Comparison of ENCODE assay signal across 20 cellular contexts in the genomic region with DNA sequence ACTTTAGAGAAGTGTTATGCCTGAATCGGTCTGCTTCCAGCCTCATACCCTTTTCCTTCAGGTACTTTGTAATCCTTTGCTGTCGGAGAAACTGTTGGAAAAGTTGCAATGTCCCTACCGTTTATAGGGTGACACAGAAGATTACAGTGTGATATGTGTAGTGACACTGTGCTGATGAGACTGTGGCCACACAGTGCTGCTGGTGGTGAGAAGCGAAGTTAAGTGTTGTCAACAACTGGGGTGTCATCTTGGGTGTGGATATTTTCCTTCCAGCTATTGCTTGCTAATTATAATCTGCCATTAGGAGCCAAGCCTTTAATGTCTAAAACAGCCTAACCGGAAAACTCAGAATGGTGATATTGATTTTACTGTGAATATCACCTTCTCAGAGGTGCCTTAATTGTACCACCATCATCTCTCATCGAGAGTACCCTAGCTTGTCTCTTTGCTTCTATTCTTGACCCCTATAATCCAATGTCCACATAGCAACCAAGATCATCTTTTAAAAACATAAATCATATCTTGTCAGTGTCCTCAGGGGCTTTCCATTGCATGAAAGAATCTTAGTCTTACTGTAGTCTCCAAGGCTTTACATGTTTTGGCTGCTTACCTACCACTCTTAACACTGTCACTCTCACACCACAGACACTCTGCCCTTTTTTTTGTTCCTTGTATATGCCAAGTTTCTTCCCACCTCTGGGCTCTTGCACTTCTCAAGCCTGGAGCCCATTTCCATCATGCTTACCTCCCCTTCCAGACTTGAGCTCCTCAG.
A peak's percentile ranks its signal among the peaks of the same experiment; 100 is the strongest.
DNase-seq lines count a peak whose midpoint lies in the region; ATAC-seq, FAIRE-seq and TF ChIP-seq lines count a peak whose summit lies in the region.
"Had no signal": no experiment of that assay in that cellular context is flagged by ENCODE, and none has a peak within 500 bp of the region (broad histone marks: within the 10 kb centered on the region; RNA-seq: fewer than 3 reads in every experiment).

No MANE protein-coding gene starts in this region.

- H3K27ac ChIP-seq in GM23338 (ENCODE audit: low read depth), result peak overlapping the region; percentile 36; the same call in 1 of the 2 replicates
- no peak overlapping the region for H3K27ac ChIP-seq in K562 (ENCODE audit: extremely low read depth, low read depth, low read length)
- H3K27ac ChIP-seq in psoas muscle, result peak overlapping the region; percentile 88

- H3K27ac Mint-ChIP-seq in GM23338, result peak overlapping the region; percentile 18; the same call in 1 of the 2 replicates
- H3K27ac Mint-ChIP-seq: activated CD4-positive, alpha-beta T cell treated with anti-CD3 and anti-CD28 coated beads, Interleukin-2, amount 10 ng/mL, durations not matched to agents 24 days and 14 days; activated T-cell treated with anti-CD3 and anti-CD28 coated beads, Interleukin-2, amount 50 U/mL, for 24 hours; IgD-negative memory B cell; type B pancreatic cell had no signal

- H3K4me1 Mint-ChIP-seq in GM23338, result no peaks in the 10 kb centered on the region

- no peaks in the 10 kb centered on the region for H3F3A ChIP-seq in GM23338 (replicated peaks; ENCODE audit: low read depth)

- no peak overlapping the region for H2AFZ ChIP-seq in GM23338
- no peak overlapping the region for H2AFZ ChIP-seq in K562 (ENCODE audit: low read depth, low read length)

- H4K20me1 ChIP-seq in GM23338 (replicated peaks; ENCODE audit: insufficient read depth), result 0 out of 2 replicates have a peak, but pooled peaks cover 3% of the 10 kb centered on the region
- H4K20me1 ChIP-seq in K562 (replicated peaks; ENCODE audit: control insufficient read depth, insufficient read depth, low read length), result no peaks in the 10 kb centered on the region

- H3K4me2 ChIP-seq in GM23338 (no peak overlapping the region), K562 (ENCODE audit: insufficient read depth, low read length) (no peak overlapping the region)

- TF ChIP-seq CTCF in GM23338 (conservative IDR thresholded peaks at IDR 0.05; ENCODE audit: low read depth in 2 of 2) (no peak), K562 (IDR thresholded peaks at IDR 0.05 in 2 of 3, conservative IDR thresholded peaks at IDR 0.05 in 1 of 3; ENCODE audit: insufficient read depth in 2 of 3, low read depth in 1 of 3, low read length in 3 of 3) (no peak), psoas muscle (IDR thresholded peaks at IDR 0.05) (no peak)

- H3K4me1 ChIP-seq in GM23338 (ENCODE audit: insufficient read depth) (no peaks in the 10 kb centered on the region), K562 (replicated peaks in 1 of 2; ENCODE audit: control insufficient read depth in 2 of 2, insufficient read depth in 2 of 2, low read length in 2 of 2) (no peaks in the 10 kb centered on the region), psoas muscle (peaks cover 70% of the 10 kb centered on the region)
- H3K4me1 ChIP-seq: BE2C had no signal

- CTCF ChIA-PET in K562 (lab: Yijun Ruan, JAX; ENCODE audit: low intra/inter-chr PET ratio), result no interaction called here

- POLR2A ChIA-PET in K562 (lab: Yijun Ruan, JAX), result no interaction called here

- H3K9me2 ChIP-seq in GM23338 (ENCODE audit: insufficient read depth), result no peaks in the 10 kb centered on the region

- no peak overlapping the region for H3K4me3 Mint-ChIP-seq in GM23338
- H3K4me3 Mint-ChIP-seq: activated CD4-positive, alpha-beta T cell treated with anti-CD3 and anti-CD28 coated beads, Interleukin-2, amount 10 ng/mL, durations not matched to agents 24 days and 14 days; activated T-cell treated with anti-CD3 and anti-CD28 coated beads, Interleukin-2, amount 50 U/mL, for 24 hours; IgD-negative memory B cell; type B pancreatic cell had no signal

- WGBS in K562 (ENCODE audit: insufficient coverage, low coverage, missing lambda C conversion rate), result 42% methylated on average over 6 of the region's 6 CpGs
- WGBS in psoas muscle, 3 donors, result 31 to 51% (median 45%) methylated on average over 6 of the region's 6 CpGs

- no peak for TF ChIP-seq RAD21 in K562 (CRISPR knock-in tag; conservative IDR thresholded peaks at IDR 0.05 in 1 of 2, IDR thresholded peaks at IDR 0.05 in 1 of 2)

- H3K9me3 Mint-ChIP-seq in GM23338, result no peaks in the 10 kb centered on the region
- H3K9me3 Mint-ChIP-seq: activated CD4-positive, alpha-beta T cell treated with anti-CD3 and anti-CD28 coated beads, Interleukin-2, amount 10 ng/mL, durations not matched to agents 24 days and 14 days; activated T-cell treated with anti-CD3 and anti-CD28 coated beads, Interleukin-2, amount 50 U/mL, for 24 hours; IgD-negative memory B cell; type B pancreatic cell had no signal

- intact Hi-C loops in K562 (cut with micrococcal nuclease) (no loop called here), left ventricle myocardium superior (cut with micrococcal nuclease) (no loop called here), psoas muscle (cut with DNase I) (loop anchor here in 1 of 2 donors (5.0 kb wide), 1 partner anchor 102 kb away; no protein-coding TSS in a partner anchor)

- H3K36me3 Mint-ChIP-seq in GM23338 (ENCODE audit: low read depth), result peaks cover 14% of the 10 kb centered on the region

- H3K4me3 ChIP-seq in GM23338 (no peak overlapping the region), K562 (no peak overlapping the region), psoas muscle (no peak overlapping the region)

- H3K9me3 ChIP-seq in K562 (replicated peaks; ENCODE audit: control insufficient read depth, insufficient read depth, low read depth, low read length) (no peaks in the 10 kb centered on the region), psoas muscle (no peaks in the 10 kb centered on the region)
- H3K9me3 ChIP-seq: BE2C had no signal

- H3K27me3 Mint-ChIP-seq in GM23338 (ENCODE audit: insufficient read depth, low read depth, poor library complexity), result peaks cover 2% of the 10 kb centered on the region
- H3K27me3 Mint-ChIP-seq: activated CD4-positive, alpha-beta T cell treated with anti-CD3 and anti-CD28 coated beads, Interleukin-2, amount 10 ng/mL, durations not matched to agents 24 days and 14 days; activated T-cell treated with anti-CD3 and anti-CD28 coated beads, Interleukin-2, amount 50 U/mL, for 24 hours; IgD-negative memory B cell; type B pancreatic cell had no signal

- FAIRE-seq in K562 (lab: Jason Lieb, UNC), result peak; percentile 46

- ATAC-seq in GM23338 (no peak), K562 (no peak), left ventricle myocardium superior (peak; percentile 47), psoas muscle (peak in 3 of 4 donors; percentile 31 to 36 (median 31)), GM18909 (IDR thresholded peaks at IDR 0.05; ENCODE audit: poor library complexity, unreplicated experiment) (no peak), GM19397 (IDR thresholded peaks at IDR 0.05; ENCODE audit: unreplicated experiment) (no peak)
- ATAC-seq: sciatic nerve had no signal

- H3K79me2 ChIP-seq in GM23338 (replicated peaks; ENCODE audit: insufficient read depth), result no peaks in the 10 kb centered on the region
- H3K79me2 ChIP-seq in K562 (ENCODE audit: control insufficient read depth, insufficient read depth, low read length), result no peaks in the 10 kb centered on the region

- in situ Hi-C loops in K562 (cut with MboI), result no loop called here

- no peak for TF ChIP-seq POLR2A in K562 (conservative IDR thresholded peaks at IDR 0.05)

- H3K9ac ChIP-seq in K562 (ENCODE audit: insufficient read depth in 1 of 2, low read depth in 2 of 2, low read length in 2 of 2), result no peak overlapping the region

- H3K27me3 ChIP-seq in GM23338 (ENCODE audit: insufficient read depth), result no peaks in the 10 kb centered on the region
- no peaks in the 10 kb centered on the region for H3K27me3 ChIP-seq in K562 (ENCODE audit: control insufficient read depth in 2 of 2, insufficient read depth in 2 of 2, low read length in 2 of 2)
- no peaks in the 10 kb centered on the region for H3K27me3 ChIP-seq in psoas muscle (ENCODE audit: insufficient read depth in 3 of 3, low read length in 2 of 3)
- H3K27me3 ChIP-seq: BE2C had no signal

- no peaks in the 10 kb centered on the region for H3K9me1 ChIP-seq in K562 (ENCODE audit: control insufficient read depth, insufficient read depth, low read length)

- H3K36me3 ChIP-seq in GM23338 (ENCODE audit: insufficient read depth) (peaks cover 3% of the 10 kb centered on the region; the same call in 1 of the 2 replicates), K562 (ENCODE audit: control insufficient read depth, insufficient read depth, low read length) (no peaks in the 10 kb centered on the region), psoas muscle (ENCODE audit: insufficient read depth in 1 of 2, low read depth in 1 of 2) (peaks cover 0 to 18% of the 10 kb centered on the region in 2 donors)

- no TSS peak for BruUV-seq in K562 (replicated peaks; lab: Mats Ljungman, UMichigan)

- no peak for TF ChIP-seq EP300 in K562 (IDR thresholded peaks at IDR 0.05; ENCODE audit: low read length)

- no peak for DNase-seq in GM23338 (ENCODE audit: low spot score)
- DNase-seq in K562 (ENCODE audit: extremely low read depth in 1 of 4, low spot score in 3 of 4), result no peak
- no peak for DNase-seq in left ventricle myocardium superior
- DNase-seq in psoas muscle, result no peak
- no peak for DNase-seq in NCI-H187 treated with DMSO at 0.1 percent for 48 hours (lab: John Stamatoyannopoulos, UW)
- DNase-seq in NK-92 (lab: John Stamatoyannopoulos, UW; ENCODE audit: unreplicated experiment), result no peak
- DNase-seq: ACHN; activated effector memory CD4-positive, alpha-beta T cell treated with anti-CD3 and anti-CD28 coated beads, Interleukin-2, amount 50 U/mL, for 16 hours; activated T-cell treated with anti-CD3 and anti-CD28 coated beads, Interleukin-2, amount 50 U/mL, for 24 hours; BE2C; DMS 273 treated with DMSO at 0.1 percent for 48 hours; hippocampal formation; NCI-H82; stimulated activated CD4-positive, alpha-beta T cell treated with anti-CD3 and anti-CD28 coated beads, Interleukin-4, amount 100 ng/mL, for 24 hours had no signal

TF ChIP-seq in GM23338, 12 proteins besides CTCF, POLR2A, EP300 and RAD21 (continues in another document):
- TF ChIP-seq ZNF114 (CRISPR knock-in tag; IDR thresholded peaks at IDR 0.05) (no peak), EZH2phosphoT487 (IDR thresholded peaks at IDR 0.05; ENCODE audit: unreplicated experiment) (no peak)

TF ChIP-seq in K562, 482 proteins besides CTCF, POLR2A, EP300 and RAD21 (continues in another document):
- TF ChIP-seq MEIS2 (IDR thresholded peaks at IDR 0.05; ENCODE audit: partially characterized antibody), result peak; percentile 27
- TF ChIP-seq, protein P1, sequence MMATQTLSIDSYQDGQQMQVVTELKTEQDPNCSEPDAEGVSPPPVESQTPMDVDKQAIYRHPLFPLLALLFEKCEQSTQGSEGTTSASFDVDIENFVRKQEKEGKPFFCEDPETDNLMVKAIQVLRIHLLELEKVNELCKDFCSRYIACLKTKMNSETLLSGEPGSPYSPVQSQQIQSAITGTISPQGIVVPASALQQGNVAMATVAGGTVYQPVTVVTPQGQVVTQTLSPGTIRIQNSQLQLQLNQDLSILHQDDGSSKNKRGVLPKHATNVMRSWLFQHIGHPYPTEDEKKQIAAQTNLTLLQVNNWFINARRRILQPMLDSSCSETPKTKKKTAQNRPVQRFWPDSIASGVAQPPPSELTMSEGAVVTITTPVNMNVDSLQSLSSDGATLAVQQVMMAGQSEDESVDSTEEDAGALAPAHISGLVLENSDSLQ (IDR thresholded peaks at IDR 0.05), result peak; percentile 22; the same call in 1 of the 2 replicates

Comparison
In these comparisons a context has a peak if more than half of its experiments do, and no peak if none do; other contexts are left out.
1. ATAC-seq: peak in left ventricle myocardium superior (single experiment) and psoas muscle (3 of 4); none in GM23338 (single experiment), K562 (single experiment), GM18909 (single experiment) and GM19397 (single experiment).